ENCODE assay signal across 15 cellular contexts in genomic region chr7:66047426-66047825, GRCh38. TPM values are rescaled to one million over a fixed set of nuclear protein-coding genes. Genes with fewer than 3 reads are reported as not detected.
DNase-seq lines count a peak whose midpoint lies in the region; ATAC-seq and TF ChIP-seq lines count a peak whose summit lies in the region.
"Had no signal": no experiment of that assay in that cellular context is flagged by ENCODE, and none has a peak within 500 bp of the region (broad histone marks: within the 10 kb centered on the region; RNA-seq: fewer than 3 reads in every experiment).

No MANE protein-coding gene starts in this region.

- DNase-seq in AG20443 (ENCODE audit: low spot score) (peak; percentile 81), M059J (ENCODE audit: low read depth) (peak; percentile 98), brain pericyte (ENCODE audit: low read depth, low spot score) (peak; percentile 21), islet precursor cell (peak; percentile 75), NCI-H1436 (lab: John Stamatoyannopoulos, UW) (no peak), Caco-2 (no peak)
- DNase-seq: activated CD8-positive, alpha-beta memory T cell treated with anti-CD3 and anti-CD28 coated beads for 24 hours; activated naive CD8-positive, alpha-beta T cell treated with anti-CD3 and anti-CD28 coated beads, Interleukin-2, amount 10 ng/mL, durations not matched to agents 7 days and 5 days; CD4-positive, alpha-beta T cell; left ventricle myocardium superior; NCI-H1417 treated with DMSO at 0.1 percent for 48 hours; T-cell had no signal

- no peak overlapping the region for H3K27ac Mint-ChIP-seq in Caco-2 (ENCODE audit: unreplicated experiment)
- H3K27ac Mint-ChIP-seq: activated naive CD8-positive, alpha-beta T cell treated with anti-CD3 and anti-CD28 coated beads, Interleukin-2, amount 10 ng/mL, durations not matched to agents 7 days and 5 days; CD4-positive, alpha-beta T cell; T-cell had no signal

- BruUV-seq in Caco-2 (replicated peaks; lab: Mats Ljungman, UMichigan), result no TSS peak

- CTCF ChIA-PET in Caco-2 (lab: Charles Lee), result no interaction called here

- no peaks in the 10 kb centered on the region for H3K4me1 ChIP-seq in Caco-2

- no peak for ATAC-seq in HG02798 (IDR thresholded peaks at IDR 0.05; ENCODE audit: poor library complexity, unreplicated experiment)
- no peak for ATAC-seq in HG02571 (IDR thresholded peaks at IDR 0.05; ENCODE audit: unreplicated experiment)
- ATAC-seq: left ventricle myocardium superior, T-cell had no signal

- intact Hi-C loops in Caco-2 (cut with micrococcal nuclease; ENCODE audit: unreplicated experiment), result no loop called here

- H3K4me3 ChIP-seq in Caco-2 (ENCODE audit: low read depth, low read length), result no peak overlapping the region
- H3K4me3 ChIP-seq: suprapubic skin had no signal

- no peaks in the 10 kb centered on the region for H3K27me3 ChIP-seq in Caco-2 (replicated peaks; ENCODE audit: control insufficient read depth, insufficient read depth, low read length)
- H3K27me3 ChIP-seq: suprapubic skin had no signal

- TF ChIP-seq CTCF in Caco-2 (IDR thresholded peaks at IDR 0.05; ENCODE audit: insufficient read depth in 1 of 2, low read depth in 1 of 2, low read length in 1 of 2, severe bottlenecking in 1 of 2, unreplicated experiment in 1 of 2), result no peak

- no peaks in the 10 kb centered on the region for H3K4me1 Mint-ChIP-seq in Caco-2 (ENCODE audit: low read depth, unreplicated experiment)
- H3K4me1 Mint-ChIP-seq: activated naive CD8-positive, alpha-beta T cell treated with anti-CD3 and anti-CD28 coated beads, Interleukin-2, amount 10 ng/mL, durations not matched to agents 7 days and 5 days had no signal

- H3K9me3 Mint-ChIP-seq in Caco-2 (ENCODE audit: unreplicated experiment), result no peaks in the 10 kb centered on the region
- H3K9me3 Mint-ChIP-seq: activated naive CD8-positive, alpha-beta T cell treated with anti-CD3 and anti-CD28 coated beads, Interleukin-2, amount 10 ng/mL, durations not matched to agents 7 days and 5 days; CD4-positive, alpha-beta T cell; T-cell had no signal

- no peaks in the 10 kb centered on the region for H3K36me3 Mint-ChIP-seq in Caco-2 (ENCODE audit: insufficient read depth, unreplicated experiment)
- H3K36me3 Mint-ChIP-seq: activated naive CD8-positive, alpha-beta T cell treated with anti-CD3 and anti-CD28 coated beads, Interleukin-2, amount 10 ng/mL, durations not matched to agents 7 days and 5 days; T-cell had no signal

- POLR2A ChIA-PET in Caco-2 (lab: Charles Lee), result no interaction called here

- H3K9me3 ChIP-seq in Caco-2, result no peaks in the 10 kb centered on the region
- H3K9me3 ChIP-seq: suprapubic skin had no signal

- no peak overlapping the region for H3K4me3 Mint-ChIP-seq in Caco-2 (ENCODE audit: unreplicated experiment)
- H3K4me3 Mint-ChIP-seq: activated naive CD8-positive, alpha-beta T cell treated with anti-CD3 and anti-CD28 coated beads, Interleukin-2, amount 10 ng/mL, durations not matched to agents 7 days and 5 days; CD4-positive, alpha-beta T cell; T-cell had no signal

- H3K36me3 ChIP-seq in Caco-2 (ENCODE audit: control insufficient read depth, insufficient read depth, low read length), result no peaks in the 10 kb centered on the region
- H3K36me3 ChIP-seq: suprapubic skin had no signal

- H3K27me3 Mint-ChIP-seq in Caco-2 (ENCODE audit: insufficient read depth, unreplicated experiment), result no peaks in the 10 kb centered on the region

RNA-seq across cellular contexts. Expression of gene ASL, which starts 28.2 kb away (rescaled TPM):
- 39.1 and 39.9 TPM in 2 replicates for total RNA-seq in M059J (2014; rRNA removed; shearing (Covaris generic))
- 54.9 and 64.0 TPM in 2 replicates for total RNA-seq in Caco-2 (2022)

Comparison
In these comparisons a context has a peak if more than half of its experiments do, and no peak if none do; other contexts are left out.
1. DNase-seq: peak in AG20443 (single experiment), M059J (single experiment), brain pericyte (single experiment) and islet precursor cell (single experiment); none in NCI-H1436 (single experiment) and Caco-2 (0 of 2).